ENCODE assay signal across 13 cellular contexts in genomic region chr12:69405466-69405865, GRCh38. TPM values are rescaled to one million over a fixed set of nuclear protein-coding genes. Genes with fewer than 3 reads are reported as not detected.
A peak's percentile ranks its signal among the peaks of the same experiment; 100 is the strongest.
DNase-seq lines count a peak whose midpoint lies in the region; ATAC-seq and TF ChIP-seq lines count a peak whose summit lies in the region.
"Had no signal": no experiment of that assay in that cellular context is flagged by ENCODE, and none has a peak within 500 bp of the region (broad histone marks: within the 10 kb centered on the region; RNA-seq: fewer than 3 reads in every experiment).

No MANE protein-coding gene starts in this region.

- H3K27ac Mint-ChIP-seq in osteocyte (ENCODE audit: unreplicated experiment), result peak overlapping the region; percentile 93
- H3K27ac Mint-ChIP-seq: activated T-cell treated with anti-CD3 and anti-CD28 coated beads, Interleukin-2, amount 50 U/mL, for 72 hours had no signal

- no peak overlapping the region; the same call in 1 of the 2 replicates for H3K4me3 ChIP-seq in PC-3 (ENCODE audit: low read length)
- H3K4me3 ChIP-seq in epithelial cell of esophagus (ENCODE audit: low read length), result no peak overlapping the region

- no peaks in the 10 kb centered on the region for H3K79me2 ChIP-seq in PC-3 (ENCODE audit: low read length)

- peaks cover 26% of the 10 kb centered on the region for H3K4me1 Mint-ChIP-seq in osteocyte (ENCODE audit: unreplicated experiment)

- no peaks in the 10 kb centered on the region for H3K9me3 ChIP-seq in PC-3 (ENCODE audit: low read length)
- H3K9me3 ChIP-seq: neutrophil had no signal

- no peaks in the 10 kb centered on the region for H3K27me3 ChIP-seq in PC-3 (ENCODE audit: low read length)
- H3K27me3 ChIP-seq: neutrophil had no signal

- H2AFZ ChIP-seq in PC-3 (ENCODE audit: low read length), result no peak overlapping the region

- CTCF ChIA-PET in PC-3 (lab: Charles Lee), result no interaction called here

- no peaks in the 10 kb centered on the region for H4K20me1 ChIP-seq in PC-3 (ENCODE audit: low read length)

- no peaks in the 10 kb centered on the region for H3F3A ChIP-seq in PC-3 (ENCODE audit: low read length, unreplicated experiment)

- ATAC-seq in PC-3 (peak; percentile 100), GM21381 (IDR thresholded peaks at IDR 0.05; ENCODE audit: unreplicated experiment) (no peak)
- ATAC-seq: activated T-cell treated with anti-CD3 and anti-CD28 coated beads, Interleukin-2, amount 50 U/mL, for 72 hours had no signal

- DNase-seq in COLO829 (ENCODE audit: low spot score) (peak; percentile 78), PC-3 (peak; percentile 94), epithelial cell of esophagus (ENCODE audit: low read depth) (peak; percentile 97), osteocyte (ENCODE audit: extremely low spot score, unreplicated experiment) (no peak), caudate nucleus (lab: John Stamatoyannopoulos, UW) (no peak), ecto neural progenitor cell (ENCODE audit: low spot score) (no peak)
- no peak for DNase-seq in activated CD4-positive, alpha-beta T cell treated with anti-CD3 and anti-CD28 coated beads for 4 hours
- DNase-seq: activated T-cell treated with anti-CD3 and anti-CD28 coated beads, Interleukin-2, amount 50 U/mL, for 72 hours; DMS79; NCI-H1436 treated with DMSO at 0.1 percent for 48 hours; T-helper 1 cell had no signal

- no peak overlapping the region for H3K9ac ChIP-seq in PC-3 (ENCODE audit: low read length)

- BruUV-seq in PC-3 (replicated peaks; lab: Mats Ljungman, UMichigan), result no TSS peak

- H3K36me3 Mint-ChIP-seq in osteocyte (ENCODE audit: unreplicated experiment), result no peaks in the 10 kb centered on the region

- no peaks in the 10 kb centered on the region for H3K27me3 Mint-ChIP-seq in osteocyte (ENCODE audit: unreplicated experiment)

- H3K4me2 ChIP-seq in PC-3 (ENCODE audit: low read length), result peak overlapping the region; percentile 32

- no peak overlapping the region for H3K27ac ChIP-seq in PC-3 (ENCODE audit: low read length)
- H3K27ac ChIP-seq in caudate nucleus (ENCODE audit: low read depth, low read length), result no peak overlapping the region
- H3K27ac ChIP-seq: neutrophil had no signal

- intact Hi-C loops in PC-3 (cut with micrococcal nuclease), result no loop called here

- no peaks in the 10 kb centered on the region for H3K9me2 ChIP-seq in PC-3 (replicated peaks; ENCODE audit: low read length)

- H3K36me3 ChIP-seq in PC-3 (ENCODE audit: low read depth, low read length), result no peaks in the 10 kb centered on the region
- H3K36me3 ChIP-seq: neutrophil had no signal

- H3K9me3 Mint-ChIP-seq in osteocyte (ENCODE audit: unreplicated experiment), result no peaks in the 10 kb centered on the region

- POLR2A ChIA-PET in PC-3 (lab: Charles Lee; ENCODE audit: unreplicated experiment), result no interaction called here

- no peak for TF ChIP-seq CTCF in PC-3 (conservative IDR thresholded peaks at IDR 0.05; ENCODE audit: low read depth, low read length)
- no peak for TF ChIP-seq CTCF in epithelial cell of esophagus (IDR thresholded peaks at IDR 0.05; ENCODE audit: insufficient read depth, low read depth, low read length, missing control alignments)
- no peak for TF ChIP-seq CTCF in osteocyte (IDR thresholded peaks at IDR 0.05)

- peak overlapping the region; percentile 56 for H3K4me3 Mint-ChIP-seq in osteocyte (ENCODE audit: unreplicated experiment)
- H3K4me3 Mint-ChIP-seq: activated T-cell treated with anti-CD3 and anti-CD28 coated beads, Interleukin-2, amount 50 U/mL, for 72 hours had no signal

- peaks cover 18% of the 10 kb centered on the region for H3K4me1 ChIP-seq in PC-3 (ENCODE audit: insufficient read depth, low read length)

RNA-seq across cellular contexts. Expression of gene YEATS4, which starts 45.9 kb away (rescaled TPM):
- 36.1 and 41.3 TPM in 2 replicates for total RNA-seq in PC-3 (2014; rRNA removed)
- 15.9 and 17.6 TPM in 2 replicates for total RNA-seq in osteocyte

RNA-seq across cellular contexts. Expression of gene LYZ, which starts 57.3 kb away (rescaled TPM):
- total RNA-seq in PC-3 (2014; rRNA removed) (not detected in 2 replicates), osteocyte (0.21 TPM in 1 of 2 replicates, not detected in the other)

Comparison
In these comparisons a context has a peak if more than half of its experiments do, and no peak if none do; other contexts are left out.
1. DNase-seq: peak in COLO829 (single experiment), PC-3 (single experiment) and epithelial cell of esophagus (single experiment); none in osteocyte (single experiment), caudate nucleus (0 of 61), activated CD4-positive, alpha-beta T cell treated with anti-CD3 and anti-CD28 coated beads for 4 hours (0 of 2) and ecto neural progenitor cell (single experiment).